24 cellular contexts compared by ENCODE assay signal in genomic region chr1:106964505-106964904, GRCh38.
"Had no signal": no experiment of that assay in that cellular context is flagged by ENCODE, and none has a peak within 500 bp of the region (broad histone marks: within the 10 kb centered on the region; RNA-seq: fewer than 3 reads in every experiment).

No MANE protein-coding gene starts in this region.

- DNase-seq: immature natural killer cell; kidney; left colon; left lung; lower lobe of right lung; mammary epithelial cell; mesendoderm; naive thymus-derived CD4-positive, alpha-beta T cell; ovary; right cardiac atrium; stimulated activated CD4-positive, alpha-beta T cell treated with anti-CD3 and anti-CD28 coated beads, Interleukin-1b, Interleukin-23, amount 100 ng/mL, for 48 hours; stimulated activated CD4-positive, alpha-beta T cell treated with anti-CD3 and anti-CD28 coated beads, Interleukin-2, amount 100 ng/mL, for 48 hours; stimulated activated CD4-positive, alpha-beta T cell treated with anti-CD3 and anti-CD28 coated beads, Interleukin-4, amount 100 ng/mL, for 4 hours; stimulated activated CD8-positive, alpha-beta memory T cell treated with anti-CD3 and anti-CD28 coated beads, Interleukin-4, amount 100 ng/mL, for 48 hours; stimulated activated naive CD4-positive, alpha-beta T cell treated with Interleukin-2 at 50 U/mL for 16 hours; stimulated activated naive CD8-positive, alpha-beta T cell treated with anti-CD3 and anti-CD28 coated beads, Interleukin-15, amount 100 ng/mL, for 72 hours; thyroid gland; transverse colon; upper lobe of right lung had no signal

- H3K27me3 ChIP-seq: left lung, ovary, thyroid gland, transverse colon, upper lobe of right lung had no signal

- FAIRE-seq: islet of Langerhans, kidney, urothelium cell line had no signal

- ATAC-seq: left colon; left lung; lower lobe of right lung; naive thymus-derived CD4-positive, alpha-beta T cell; natural killer cell treated with Interleukin-12 subunit alpha and Interleukin-12 subunit beta and Interleukin-15 and Interleukin-18, amount 100 ng/mL, for 72 hours; right cardiac atrium; stimulated activated memory B cell treated with anti-CD40 and anti-IgM and Interleukin-4, amounts not matched to agents 10 μg/mL and 1 μg/mL and 100 μg/mL, for 72 hours; stimulated activated naive CD8-positive, alpha-beta T cell treated with anti-CD3 and anti-CD28 coated beads, Interleukin-15, amount 100 ng/mL, for 72 hours; upper lobe of right lung had no signal

- H3K4me3 ChIP-seq: left lung, lower lobe of right lung, ovary, smooth muscle cell, thyroid gland, transverse colon, upper lobe of right lung had no signal

- H3K36me3 ChIP-seq: left lung, lower lobe of right lung, ovary, thyroid gland, transverse colon, upper lobe of right lung had no signal

- H3K9me3 ChIP-seq: left lung, lower lobe of right lung, ovary, thyroid gland, transverse colon, upper lobe of right lung had no signal

- H3K4me2 ChIP-seq: smooth muscle cell had no signal

- H3K4me1 ChIP-seq: left lung, lower lobe of right lung, thyroid gland, upper lobe of right lung had no signal

- H3K27ac ChIP-seq: left lung, lower lobe of right lung, ovary, thyroid gland, transverse colon, upper lobe of right lung had no signal
